26 cellular contexts compared by ENCODE assay signal in the genomic region with DNA sequence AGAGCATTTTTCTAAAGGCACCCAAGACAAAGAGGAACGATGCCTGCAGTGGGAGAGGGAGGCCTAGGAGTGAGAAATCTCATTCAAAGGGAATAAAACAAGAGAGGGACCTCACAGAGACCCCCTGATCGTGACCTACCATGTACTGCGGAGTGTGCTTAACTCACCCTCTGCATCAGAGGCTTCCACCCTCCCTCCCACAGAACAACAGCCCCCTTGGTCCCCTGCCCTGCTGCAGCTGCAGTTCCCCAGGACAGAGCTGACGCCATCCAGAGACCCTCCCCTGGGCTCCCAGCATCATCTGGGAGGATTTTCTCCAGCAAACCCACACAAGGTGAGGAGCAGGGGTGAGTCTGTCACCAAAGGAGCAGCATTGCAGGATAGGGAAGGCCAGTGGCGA. TPM values are rescaled to one million over a fixed set of nuclear protein-coding genes. Genes with fewer than 3 reads are reported as not detected.
A peak's percentile ranks its signal among the peaks of the same experiment; 100 is the strongest.
DNase-seq lines count a peak whose midpoint lies in the region; ATAC-seq, FAIRE-seq and TF ChIP-seq lines count a peak whose summit lies in the region.
"Had no signal": no experiment of that assay in that cellular context is flagged by ENCODE, and none has a peak within 500 bp of the region (broad histone marks: within the 10 kb centered on the region; RNA-seq: fewer than 3 reads in every experiment).

No MANE protein-coding gene starts in this region.

- no peaks in the 10 kb centered on the region for H3K9me2 ChIP-seq in GM23338 (ENCODE audit: insufficient read depth)

- H3K4me3 ChIP-seq in GM23338 (no peak overlapping the region), iPS-20b (ENCODE audit: low read length) (no peak overlapping the region), neuronal stem cell (ENCODE audit: low read length in 2 of 2) (no peak overlapping the region)
- H3K4me3 ChIP-seq: BLaER1 treated with 17β-estradiol and CSF1 and Interleukin-3, amounts not matched to agents 10 nM and 100 nM; GM12878 had no signal

- H3K36me3 Mint-ChIP-seq in GM23338 (ENCODE audit: low read depth) (peaks cover 12% of the 10 kb centered on the region), WTC11 (peaks cover 9% of the 10 kb centered on the region)
- H3K36me3 Mint-ChIP-seq: CD14-positive monocyte had no signal

- peaks cover 22% of the 10 kb centered on the region for H3K9me3 Mint-ChIP-seq in GM23338
- H3K9me3 Mint-ChIP-seq in WTC11, result peaks cover 12% of the 10 kb centered on the region
- H3K9me3 Mint-ChIP-seq: CD4-positive, alpha-beta T cell; CD8-positive, alpha-beta memory T cell had no signal

- no peaks in the 10 kb centered on the region for H3K79me2 ChIP-seq in GM23338 (replicated peaks; ENCODE audit: insufficient read depth)

- WGBS in neuronal stem cell (ENCODE audit: extremely low coverage in 2 of 2, insufficient read length in 2 of 2, insufficient replicate concordance in 1 of 2), 2 donors, result no CpG with 5 or more reads among the region's 5 CpGs

- no peaks in the 10 kb centered on the region for H3K27me3 ChIP-seq in GM23338 (ENCODE audit: insufficient read depth)
- H3K27me3 ChIP-seq in iPS-20b (ENCODE audit: insufficient read depth, low read length), result no peaks in the 10 kb centered on the region; the same call in 1 of the 2 replicates
- H3K27me3 ChIP-seq in neuronal stem cell (ENCODE audit: control insufficient read depth in 3 of 3, insufficient read depth in 3 of 3, low read depth in 1 of 3, low read length in 3 of 3), result peaks cover 0 to 10% (median 0%) of the 10 kb centered on the region in 3 experiments

- H2BK5ac ChIP-seq in neuronal stem cell (ENCODE audit: low read length), result peak overlapping the region; percentile 40

- H3K27ac Mint-ChIP-seq in GM23338 (no peak overlapping the region), WTC11 (no peak overlapping the region; the same call in 1 of the 2 replicates)
- H3K27ac Mint-ChIP-seq: CD14-positive monocyte; CD4-positive, alpha-beta T cell; CD8-positive, alpha-beta memory T cell had no signal

- H3K4me1 Mint-ChIP-seq in GM23338, result peaks cover 24% of the 10 kb centered on the region
- H3K4me1 Mint-ChIP-seq in WTC11, result peaks cover 31% of the 10 kb centered on the region
- H3K4me1 Mint-ChIP-seq: CD14-positive monocyte had no signal

- peak; percentile 84 for ATAC-seq in GM23338
- ATAC-seq in WTC11, result peak; percentile 73
- no peak for ATAC-seq in GM21737 (IDR thresholded peaks at IDR 0.05; ENCODE audit: unreplicated experiment)
- ATAC-seq: GM12878 had no signal

- H3K36me3 ChIP-seq in GM23338 (ENCODE audit: insufficient read depth), result no peaks in the 10 kb centered on the region; the same call in 1 of the 2 replicates
- no peaks in the 10 kb centered on the region for H3K36me3 ChIP-seq in iPS-20b (ENCODE audit: insufficient read depth, low read depth, low read length)
- no peaks in the 10 kb centered on the region for H3K36me3 ChIP-seq in neuronal stem cell (replicated peaks in 1 of 2; ENCODE audit: control insufficient read depth in 2 of 2, insufficient read depth in 2 of 2, low read length in 2 of 2)
- H3K36me3 ChIP-seq: BE2C had no signal

- H3K23ac ChIP-seq in neuronal stem cell (ENCODE audit: low read depth, low read length, poor library complexity), result peak overlapping the region; percentile 34

- no peak overlapping the region for H3K4me3 Mint-ChIP-seq in GM23338
- H3K4me3 Mint-ChIP-seq in WTC11, result no peak overlapping the region
- H3K4me3 Mint-ChIP-seq: CD14-positive monocyte; CD4-positive, alpha-beta T cell; CD8-positive, alpha-beta memory T cell had no signal

- H2AK5ac ChIP-seq in neuronal stem cell (ENCODE audit: low read depth, low read length), result peak overlapping the region; percentile 71

- TF ChIP-seq CTCF in GM23338 (conservative IDR thresholded peaks at IDR 0.05; ENCODE audit: low read depth in 2 of 2) (no peak), WTC11 (IDR thresholded peaks at IDR 0.05) (no peak)

- H3K79me1 ChIP-seq in neuronal stem cell (ENCODE audit: low read depth, low read length), result no peaks in the 10 kb centered on the region

- 0 out of 2 replicates have a peak overlapping the region, but pooled peaks have one; percentile 8 for H3K9ac ChIP-seq in iPS-20b (ENCODE audit: low read depth, low read length)
- H3K9ac ChIP-seq in neuronal stem cell (ENCODE audit: low read depth, low read length, poor library complexity), result no peak overlapping the region
- H3K9ac ChIP-seq: BLaER1 treated with 17β-estradiol and CSF1 and Interleukin-3, amounts not matched to agents 10 nM and 100 nM had no signal

- H2BK15ac ChIP-seq in neuronal stem cell (ENCODE audit: low read length), result no peak overlapping the region

- H3K27me3 Mint-ChIP-seq in GM23338 (ENCODE audit: insufficient read depth, low read depth, poor library complexity) (peaks cover 5% of the 10 kb centered on the region), WTC11 (ENCODE audit: low read depth) (peaks cover 7% of the 10 kb centered on the region)

- peak overlapping the region; percentile 76 for H3K18ac ChIP-seq in neuronal stem cell (ENCODE audit: low read length)

- H2BK120ac ChIP-seq in neuronal stem cell (ENCODE audit: low read depth, low read length), result no peak overlapping the region

- POLR2A ChIA-PET in WTC11 (lab: Charles Lee), result no interaction called here

- peak overlapping the region; percentile 78 for H2AFZ ChIP-seq in GM23338
- peak overlapping the region; percentile 58 for H2AFZ ChIP-seq in neuronal stem cell (ENCODE audit: low read length)

- H3K9me3 ChIP-seq in iPS-20b (ENCODE audit: insufficient read depth, low read depth, low read length), result peaks cover 10% of the 10 kb centered on the region
- H3K9me3 ChIP-seq in neuronal stem cell (replicated peaks in 1 of 2; ENCODE audit: control insufficient read depth in 2 of 2, insufficient read depth in 1 of 2, low read depth in 1 of 2, low read length in 2 of 2), result peaks cover 5 to 13% of the 10 kb centered on the region in 2 donors
- H3K9me3 ChIP-seq: BE2C had no signal

- H2BK12ac ChIP-seq in neuronal stem cell (ENCODE audit: low read length), result peak overlapping the region; percentile 2

- H4K20me1 ChIP-seq in GM23338 (replicated peaks; ENCODE audit: insufficient read depth), result no peaks in the 10 kb centered on the region

- CTCF ChIA-PET in WTC11 (lab: Charles Lee), result interaction anchor here (0.6 to 3.4 kb wide), 2 partner anchors 10 to 130 kb away, joined by 3 to 27 read pairs; no protein-coding TSS in a partner anchor

- H3K4ac ChIP-seq in neuronal stem cell (ENCODE audit: low read length), result no peak overlapping the region

- FAIRE-seq in frontal cortex (lab: Jason Lieb, UNC), result no peak
- FAIRE-seq: A204.1, D721Med, GM12878, GM19239 had no signal

- no peak overlapping the region for H3K14ac ChIP-seq in neuronal stem cell (ENCODE audit: low read length)

- no peak for DNase-seq in GM23338 (ENCODE audit: low spot score)
- no peak for DNase-seq in WTC11 (ENCODE audit: low spot score)
- no peak for DNase-seq in neuronal stem cell (ENCODE audit: low spot score)
- DNase-seq in NCI-H1048 (lab: John Stamatoyannopoulos, UW), result no peak
- DNase-seq in frontal cortex (ENCODE audit: low spot score in 2 of 2), result no peak
- DNase-seq in globus pallidus (ENCODE audit: low spot score), result no peak
- DNase-seq: AML-193; BE2C; CD4-positive, alpha-beta T cell; CD8-positive, alpha-beta memory T cell; DMS 273 treated with DMSO at 0.1 percent for 48 hours; DMS79; EL; GDM1; HCEC 1CT had no signal

- H3K4me1 ChIP-seq in GM23338 (ENCODE audit: insufficient read depth) (peaks cover 23% of the 10 kb centered on the region), iPS-20b (ENCODE audit: insufficient read depth, low read length) (peaks cover 12% of the 10 kb centered on the region; the same call in 1 of the 2 replicates), neuronal stem cell (ENCODE audit: control insufficient read depth in 2 of 2, insufficient read depth in 1 of 2, low read depth in 1 of 2, low read length in 2 of 2) (peaks cover 0 to 7% of the 10 kb centered on the region in 2 donors)
- H3K4me1 ChIP-seq: BE2C had no signal

- peak overlapping the region; percentile 6; the same call in 1 of the 2 replicates for H3K4me2 ChIP-seq in GM23338
- H3K4me2 ChIP-seq in neuronal stem cell (ENCODE audit: insufficient read depth, low read length, poor library complexity, severe bottlenecking), result no peak overlapping the region
- H3K4me2 ChIP-seq: BLaER1 treated with 17β-estradiol and CSF1 and Interleukin-3, amounts not matched to agents 10 nM and 100 nM had no signal

- no peak overlapping the region for H4K8ac ChIP-seq in neuronal stem cell (ENCODE audit: low read depth, low read length)

- H3F3A ChIP-seq in GM23338 (replicated peaks; ENCODE audit: low read depth), result no peaks in the 10 kb centered on the region

- 0 out of 2 replicates have a peak overlapping the region, but pooled peaks have one; percentile 21 for H3K27ac ChIP-seq in GM23338 (ENCODE audit: low read depth)
- H3K27ac ChIP-seq in iPS-20b (ENCODE audit: low read length), result no peak overlapping the region
- H3K27ac ChIP-seq in neuronal stem cell (replicated peaks; ENCODE audit: low read length), result peak overlapping the region; percentile 1
- H3K27ac ChIP-seq: 22Rv1; BLaER1 treated with 17β-estradiol and CSF1 and Interleukin-3, amounts not matched to agents 10 nM and 100 nM had no signal

- no peak overlapping the region for H4K91ac ChIP-seq in neuronal stem cell (ENCODE audit: low read depth, low read length, poor library complexity)

RNA-seq across cellular contexts. Expression of gene TLE7, which starts 39.9 kb away (rescaled TPM):
- 2.5 and 4.2 TPM in 2 replicates for total RNA-seq in GM23338 (2014; rRNA removed; shearing (Covaris generic))
- 0.44 and 0.57 TPM in 2 replicates for polyA plus RNA-seq in GM23338 (2016; fragmentation: Nextera tagmentation; extraction: Ambion mirVana)
- total RNA-seq in WTC11 (2021), result 0.23 to 0.62 TPM (median 0.55 TPM) in 3 replicates
- not detected for polyA plus RNA-seq in neuronal stem cell (2013, experiment 1 of 2)
- not detected for polyA plus RNA-seq in neuronal stem cell (2013, experiment 2 of 2)
- not detected for total RNA-seq in frontal cortex
- total RNA-seq: CD4-positive, alpha-beta T cell; CD8-positive, alpha-beta memory T cell; GM12878; H4 had no signal
- polyA plus RNA-seq: AG04450; CD14-positive monocyte; CD8-positive, alpha-beta memory T cell; GM12878 had no signal

RNA-seq across cellular contexts. Expression of gene CALB2, which starts 43.5 kb away (rescaled TPM):
- total RNA-seq in GM23338 (2014; rRNA removed; shearing (Covaris generic)), result 2.4 and 3.9 TPM in 2 replicates
- 3.7 and 4.2 TPM in 2 replicates for polyA plus RNA-seq in GM23338 (2016; fragmentation: Nextera tagmentation; extraction: Ambion mirVana)
- 1.6 to 2.6 TPM (median 2.5 TPM) in 3 replicates for total RNA-seq in WTC11 (2021)
- 0.22 TPM for polyA plus RNA-seq in neuronal stem cell (2013, experiment 1 of 2)
- polyA plus RNA-seq in neuronal stem cell (2013, experiment 2 of 2), result 0.18 TPM
- total RNA-seq in frontal cortex, result 19.2 TPM
- total RNA-seq: CD4-positive, alpha-beta T cell; CD8-positive, alpha-beta memory T cell; GM12878 had no signal
- polyA plus RNA-seq: CD14-positive monocyte; CD8-positive, alpha-beta memory T cell; GM12878 had no signal
